9 cellular contexts compared by ENCODE assay signal in genomic region chr10:87635498-87636312, GRCh38. TPM values are rescaled to one million over a fixed set of nuclear protein-coding genes. Genes with fewer than 3 reads are reported as not detected.
A peak's percentile ranks its signal among the peaks of the same experiment; 100 is the strongest.
DNase-seq lines count a peak whose midpoint lies in the region; ATAC-seq and TF ChIP-seq lines count a peak whose summit lies in the region.
"Had no signal": no experiment of that assay in that cellular context is flagged by ENCODE, and none has a peak within 500 bp of the region (broad histone marks: within the 10 kb centered on the region; RNA-seq: fewer than 3 reads in every experiment).

No MANE protein-coding gene starts in this region.

- no peaks in the 10 kb centered on the region for H3K36me3 ChIP-seq in ovary
- H3K36me3 ChIP-seq in testis (ENCODE audit: low read depth, missing control alignments) = no peaks in the 10 kb centered on the region

- H3K27ac Mint-ChIP-seq in activated T-helper 17 cell treated with anti-CD3 and anti-CD28 coated beads, Interleukin-2, amount 50 U/mL, for 72 hours = no peak overlapping the region
- H3K27ac Mint-ChIP-seq: naive B cell had no signal

- H3K27me3 ChIP-seq in ovary (no peaks in the 10 kb centered on the region), testis (no peaks in the 10 kb centered on the region)

- ATAC-seq in GM18909 (IDR thresholded peaks at IDR 0.05; ENCODE audit: poor library complexity, unreplicated experiment) = peak; percentile 73
- peak; percentile 65 for ATAC-seq in HG03565 (IDR thresholded peaks at IDR 0.05; ENCODE audit: unreplicated experiment)
- peak; percentile 96 for ATAC-seq in activated T-helper 17 cell treated with anti-CD3 and anti-CD28 coated beads, Interleukin-2, amount 50 U/mL, for 72 hours (replicated peaks)

- TF ChIP-seq POLR2A in ovary (IDR thresholded peaks at IDR 0.05) = no peak
- no peak for TF ChIP-seq POLR2A in testis (IDR thresholded peaks at IDR 0.05)

- no peaks in the 10 kb centered on the region for H3K36me3 Mint-ChIP-seq in activated T-helper 17 cell treated with anti-CD3 and anti-CD28 coated beads, Interleukin-2, amount 50 U/mL, for 72 hours (ENCODE audit: low read depth)
- H3K36me3 Mint-ChIP-seq: naive B cell had no signal

- no peaks in the 10 kb centered on the region for H3K9me3 Mint-ChIP-seq in activated T-helper 17 cell treated with anti-CD3 and anti-CD28 coated beads, Interleukin-2, amount 50 U/mL, for 72 hours

- H3K4me1 ChIP-seq in ovary (ENCODE audit: insufficient read depth) (no peaks in the 10 kb centered on the region), testis (no peaks in the 10 kb centered on the region)

- H3K4me3 ChIP-seq in ovary (no peak overlapping the region), testis (no peak overlapping the region)

- H3K9me3 ChIP-seq in ovary (no peaks in the 10 kb centered on the region), testis (no peaks in the 10 kb centered on the region)

- TF ChIP-seq EP300 in ovary (IDR thresholded peaks at IDR 0.05) = no peak

- WGBS in ovary, 3 donors = 66 to 72% (median 69%) methylated on average over 5 of the region's 5 CpGs
- WGBS in testis, 2 donors = 61 to 65% methylated on average over 4 to 5 of the region's 5 CpGs

- H3K4me3 Mint-ChIP-seq in activated T-helper 17 cell treated with anti-CD3 and anti-CD28 coated beads, Interleukin-2, amount 50 U/mL, for 72 hours = no peak overlapping the region

- no peak overlapping the region for H3K27ac ChIP-seq in ovary
- no peak overlapping the region for H3K27ac ChIP-seq in testis

- intact Hi-C loops in ovary (cut with DNase I) (no loop called here), testis (cut with DNase I; ENCODE audit: low total_unique reads) (no loop called here)

- peaks cover 6% of the 10 kb centered on the region for H3K4me1 Mint-ChIP-seq in activated T-helper 17 cell treated with anti-CD3 and anti-CD28 coated beads, Interleukin-2, amount 50 U/mL, for 72 hours

- H3K27me3 Mint-ChIP-seq in activated T-helper 17 cell treated with anti-CD3 and anti-CD28 coated beads, Interleukin-2, amount 50 U/mL, for 72 hours = no peaks in the 10 kb centered on the region
- H3K27me3 Mint-ChIP-seq: naive B cell had no signal

- no peak for TF ChIP-seq CTCF in ovary (IDR thresholded peaks at IDR 0.05)
- TF ChIP-seq CTCF in testis (IDR thresholded peaks at IDR 0.05) = no peak

- DNase-seq in myocyte (ENCODE audit: low read depth) (peak; percentile 43), NCI-H2029 (lab: John Stamatoyannopoulos, UW) (no peak), ovary (no peak), cerebellar nuclear complex (lab: John Stamatoyannopoulos, UW) (no peak), testis (no peak)
- DNase-seq: naive B cell had no signal

RNA-seq across cellular contexts. Expression of gene PAPSS2, which starts 24.0 kb away (rescaled TPM):
- total RNA-seq in activated T-helper 17 cell treated with anti-CD3 and anti-CD28 coated beads, Interleukin-2, amount 50 U/mL, for 72 hours = 1 to 10 TPM in 1 of 2 donors, under 1 TPM in 1; 0.66 to 4.3 TPM
- total RNA-seq in myocyte (8.2 and 8.3 TPM in 2 replicates), ovary (10 to 100 TPM; 18.0 to 59.5 (median 42.5) TPM), testis (1 to 10 TPM; 4.6 to 6.4 TPM)
- 20.2 TPM for polyA plus RNA-seq in myocyte (2012)
- polyA plus RNA-seq in ovary (100 to 1,000 TPM in 1 of 2 donors, 10 to 100 TPM in 1; 25.5 to 102 TPM), testis (ENCODE audit: insufficient read depth, low read depth, low replicate concordance) (20.1 TPM)
